In the genomic region with DNA sequence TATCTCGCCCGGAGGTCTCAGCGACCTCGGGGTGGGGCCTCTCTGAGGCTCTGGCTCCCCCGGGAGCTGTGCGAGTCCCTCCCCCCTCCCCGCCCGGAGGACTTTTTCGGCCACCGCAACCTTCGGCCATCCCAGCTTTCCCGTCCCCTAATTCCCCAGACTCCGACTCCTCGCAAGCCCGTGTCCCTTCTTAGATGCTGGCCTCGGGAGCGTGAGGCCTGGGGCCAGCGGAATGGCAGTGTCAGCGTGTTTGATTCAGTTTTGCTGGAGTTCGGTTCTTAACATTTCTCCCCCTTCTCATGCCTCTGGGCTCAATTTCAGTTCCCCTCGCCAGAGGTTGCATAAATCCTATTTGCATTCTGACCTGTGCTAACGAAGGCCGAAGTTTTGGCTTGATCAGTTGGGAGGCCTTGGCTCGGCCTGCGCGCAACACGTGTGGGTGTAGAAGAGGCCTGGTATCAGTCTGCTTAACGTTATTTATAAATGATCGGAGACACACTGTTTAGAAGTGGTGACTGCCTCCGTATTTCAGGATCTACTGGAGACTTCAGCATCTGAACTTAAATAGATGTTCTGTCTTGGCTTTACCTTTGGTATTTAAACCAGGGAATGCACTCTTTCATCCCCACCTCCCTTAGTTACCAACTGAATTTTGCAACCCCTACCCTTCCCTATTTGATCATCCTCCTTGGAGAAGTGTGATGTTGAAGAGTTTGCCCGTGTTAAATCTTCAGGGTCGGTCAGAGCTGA, we compare ENCODE assay signal across 1 cellular context.
A peak's percentile ranks its signal among the peaks of the same experiment; 100 is the strongest.
TF ChIP-seq lines count a peak whose summit lies in the region.

No MANE protein-coding gene starts in this region.

TF ChIP-seq in K562, 482 proteins besides CTCF, POLR2A, EP300 and RAD21 (continues in another document):
- TF ChIP-seq TEAD4 (IDR thresholded peaks at IDR 0.05; ENCODE audit: low read length) (peak; percentile 25; the same call in 1 of the 2 replicates), TEAD4 (CRISPR knock-in tag; IDR thresholded peaks at IDR 0.05; ENCODE audit: borderline replicate concordance) (no peak), ARID2 (IDR thresholded peaks at IDR 0.05) (no peak; the same call in 1 of the 2 replicates), RBM22 (IDR thresholded peaks at IDR 0.05; ENCODE audit: low read depth, low read length, poor library complexity, severe bottlenecking) (peak; percentile 21), KDM2B (CRISPR knock-in tag; IDR thresholded peaks at IDR 0.05) (no peak), SIN3A (IDR thresholded peaks at IDR 0.05; ENCODE audit: borderline replicate concordance in 2 of 2, control insufficient read depth in 1 of 2, low read depth in 2 of 2, low read length in 2 of 2) (peak; percentile 28 to 68; a peak in 1 of 4 replicates), SP1 (CRISPR knock-in tag; IDR thresholded peaks at IDR 0.05) (peak; percentile 53), SAP30 (IDR thresholded peaks at IDR 0.05; ENCODE audit: borderline replicate concordance, insufficient read depth, low read depth, low read length, poor library complexity, severe bottlenecking) (peak; percentile 26), NFIC (IDR thresholded peaks at IDR 0.05) (0 out of 2 replicates have a peak, but pooled peaks have one; percentile 1), RBBP5 (IDR thresholded peaks at IDR 0.05; ENCODE audit: borderline replicate concordance, insufficient read depth, low read length, poor library complexity, severe bottlenecking) (peak; percentile 71), SRSF9 (IDR thresholded peaks at IDR 0.05; ENCODE audit: borderline replicate concordance, low read depth, low read length) (no peak), HNRNPL (IDR thresholded peaks at IDR 0.05; ENCODE audit: low read depth, low read length) (no peak), NR2C2 (CRISPR knock-in tag; IDR thresholded peaks at IDR 0.05) (peak; percentile 36), NR2C2 (tag; IDR thresholded peaks at IDR 0.05) (no peak), PHB (CRISPR knock-in tag; IDR thresholded peaks at IDR 0.05) (no peak), ZFP1 (CRISPR knock-in tag; IDR thresholded peaks at IDR 0.05) (no peak), KAT8 (IDR thresholded peaks at IDR 0.05; ENCODE audit: low read depth) (no peak), HNRNPLL (IDR thresholded peaks at IDR 0.05; ENCODE audit: low read depth, low read length, poor library complexity, severe bottlenecking) (peak; percentile 12), CHD1 (IDR thresholded peaks at IDR 0.05; ENCODE audit: low read length) (peak; percentile 56), ZNF316 (IDR thresholded peaks at IDR 0.05) (peak; percentile 44; the same call in 1 of the 2 replicates), HDAC1 (IDR thresholded peaks at IDR 0.05) (peak in 1 of 2 experiments; percentile 15; a peak in 1 of 4 replicates), TGIF2 (CRISPR knock-in tag; IDR thresholded peaks at IDR 0.05) (0 out of 2 replicates have a peak, but pooled peaks have one; percentile 10), RBM25 (IDR thresholded peaks at IDR 0.05; ENCODE audit: low read depth, low read length, severe bottlenecking) (no peak)
- TF ChIP-seq, protein P1, sequence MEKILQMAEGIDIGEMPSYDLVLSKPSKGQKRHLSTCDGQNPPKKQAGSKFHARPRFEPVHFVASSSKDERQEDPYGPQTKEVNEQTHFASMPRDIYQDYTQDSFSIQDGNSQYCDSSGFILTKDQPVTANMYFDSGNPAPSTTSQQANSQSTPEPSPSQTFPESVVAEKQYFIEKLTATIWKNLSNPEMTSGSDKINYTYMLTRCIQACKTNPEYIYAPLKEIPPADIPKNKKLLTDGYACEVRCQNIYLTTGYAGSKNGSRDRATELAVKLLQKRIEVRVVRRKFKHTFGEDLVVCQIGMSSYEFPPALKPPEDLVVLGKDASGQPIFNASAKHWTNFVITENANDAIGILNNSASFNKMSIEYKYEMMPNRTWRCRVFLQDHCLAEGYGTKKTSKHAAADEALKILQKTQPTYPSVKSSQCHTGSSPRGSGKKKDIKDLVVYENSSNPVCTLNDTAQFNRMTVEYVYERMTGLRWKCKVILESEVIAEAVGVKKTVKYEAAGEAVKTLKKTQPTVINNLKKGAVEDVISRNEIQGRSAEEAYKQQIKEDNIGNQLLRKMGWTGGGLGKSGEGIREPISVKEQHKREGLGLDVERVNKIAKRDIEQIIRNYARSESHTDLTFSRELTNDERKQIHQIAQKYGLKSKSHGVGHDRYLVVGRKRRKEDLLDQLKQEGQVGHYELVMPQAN (IDR thresholded peaks at IDR 0.05; ENCODE audit: borderline replicate concordance), result peak; percentile 35
- TF ChIP-seq, protein P2, sequence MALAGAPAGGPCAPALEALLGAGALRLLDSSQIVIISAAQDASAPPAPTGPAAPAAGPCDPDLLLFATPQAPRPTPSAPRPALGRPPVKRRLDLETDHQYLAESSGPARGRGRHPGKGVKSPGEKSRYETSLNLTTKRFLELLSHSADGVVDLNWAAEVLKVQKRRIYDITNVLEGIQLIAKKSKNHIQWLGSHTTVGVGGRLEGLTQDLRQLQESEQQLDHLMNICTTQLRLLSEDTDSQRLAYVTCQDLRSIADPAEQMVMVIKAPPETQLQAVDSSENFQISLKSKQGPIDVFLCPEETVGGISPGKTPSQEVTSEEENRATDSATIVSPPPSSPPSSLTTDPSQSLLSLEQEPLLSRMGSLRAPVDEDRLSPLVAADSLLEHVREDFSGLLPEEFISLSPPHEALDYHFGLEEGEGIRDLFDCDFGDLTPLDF (CRISPR knock-in tag; IDR thresholded peaks at IDR 0.05), result peak; percentile 39; the same call in 1 of the 2 replicates
- TF ChIP-seq, protein P3, sequence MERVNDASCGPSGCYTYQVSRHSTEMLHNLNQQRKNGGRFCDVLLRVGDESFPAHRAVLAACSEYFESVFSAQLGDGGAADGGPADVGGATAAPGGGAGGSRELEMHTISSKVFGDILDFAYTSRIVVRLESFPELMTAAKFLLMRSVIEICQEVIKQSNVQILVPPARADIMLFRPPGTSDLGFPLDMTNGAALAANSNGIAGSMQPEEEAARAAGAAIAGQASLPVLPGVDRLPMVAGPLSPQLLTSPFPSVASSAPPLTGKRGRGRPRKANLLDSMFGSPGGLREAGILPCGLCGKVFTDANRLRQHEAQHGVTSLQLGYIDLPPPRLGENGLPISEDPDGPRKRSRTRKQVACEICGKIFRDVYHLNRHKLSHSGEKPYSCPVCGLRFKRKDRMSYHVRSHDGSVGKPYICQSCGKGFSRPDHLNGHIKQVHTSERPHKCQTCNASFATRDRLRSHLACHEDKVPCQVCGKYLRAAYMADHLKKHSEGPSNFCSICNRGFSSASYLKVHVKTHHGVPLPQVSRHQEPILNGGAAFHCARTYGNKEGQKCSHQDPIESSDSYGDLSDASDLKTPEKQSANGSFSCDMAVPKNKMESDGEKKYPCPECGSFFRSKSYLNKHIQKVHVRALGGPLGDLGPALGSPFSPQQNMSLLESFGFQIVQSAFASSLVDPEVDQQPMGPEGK (CRISPR knock-in tag; IDR thresholded peaks at IDR 0.05; ENCODE audit: borderline replicate concordance), result no peak
- TF ChIP-seq, protein P4, sequence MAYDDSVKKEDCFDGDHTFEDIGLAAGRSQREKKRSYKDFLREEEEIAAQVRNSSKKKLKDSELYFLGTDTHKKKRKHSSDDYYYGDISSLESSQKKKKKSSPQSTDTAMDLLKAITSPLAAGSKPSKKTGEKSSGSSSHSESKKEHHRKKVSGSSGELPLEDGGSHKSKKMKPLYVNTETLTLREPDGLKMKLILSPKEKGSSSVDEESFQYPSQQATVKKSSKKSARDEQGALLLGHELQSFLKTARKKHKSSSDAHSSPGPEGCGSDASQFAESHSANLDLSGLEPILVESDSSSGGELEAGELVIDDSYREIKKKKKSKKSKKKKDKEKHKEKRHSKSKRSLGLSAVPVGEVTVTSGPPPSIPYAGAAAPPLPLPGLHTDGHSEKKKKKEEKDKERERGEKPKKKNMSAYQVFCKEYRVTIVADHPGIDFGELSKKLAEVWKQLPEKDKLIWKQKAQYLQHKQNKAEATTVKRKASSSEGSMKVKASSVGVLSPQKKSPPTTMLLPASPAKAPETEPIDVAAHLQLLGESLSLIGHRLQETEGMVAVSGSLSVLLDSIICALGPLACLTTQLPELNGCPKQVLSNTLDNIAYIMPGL (CRISPR knock-in tag; IDR thresholded peaks at IDR 0.05), result 0 out of 2 replicates have a peak, but pooled peaks have one; percentile 27
- TF ChIP-seq, protein P5, sequence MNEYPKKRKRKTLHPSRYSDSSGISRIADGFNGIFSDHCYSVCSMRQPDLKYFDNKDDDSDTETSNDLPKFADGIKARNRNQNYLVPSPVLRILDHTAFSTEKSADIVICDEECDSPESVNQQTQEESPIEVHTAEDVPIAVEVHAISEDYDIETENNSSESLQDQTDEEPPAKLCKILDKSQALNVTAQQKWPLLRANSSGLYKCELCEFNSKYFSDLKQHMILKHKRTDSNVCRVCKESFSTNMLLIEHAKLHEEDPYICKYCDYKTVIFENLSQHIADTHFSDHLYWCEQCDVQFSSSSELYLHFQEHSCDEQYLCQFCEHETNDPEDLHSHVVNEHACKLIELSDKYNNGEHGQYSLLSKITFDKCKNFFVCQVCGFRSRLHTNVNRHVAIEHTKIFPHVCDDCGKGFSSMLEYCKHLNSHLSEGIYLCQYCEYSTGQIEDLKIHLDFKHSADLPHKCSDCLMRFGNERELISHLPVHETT (CRISPR knock-in tag; conservative IDR thresholded peaks at IDR 0.05 in 1 of 2, IDR thresholded peaks at IDR 0.05 in 1 of 2), result 0 out of 4 replicates have a peak, but pooled peaks of 1 of the 2 experiments have one; percentile 15
- TF ChIP-seq, protein P6, sequence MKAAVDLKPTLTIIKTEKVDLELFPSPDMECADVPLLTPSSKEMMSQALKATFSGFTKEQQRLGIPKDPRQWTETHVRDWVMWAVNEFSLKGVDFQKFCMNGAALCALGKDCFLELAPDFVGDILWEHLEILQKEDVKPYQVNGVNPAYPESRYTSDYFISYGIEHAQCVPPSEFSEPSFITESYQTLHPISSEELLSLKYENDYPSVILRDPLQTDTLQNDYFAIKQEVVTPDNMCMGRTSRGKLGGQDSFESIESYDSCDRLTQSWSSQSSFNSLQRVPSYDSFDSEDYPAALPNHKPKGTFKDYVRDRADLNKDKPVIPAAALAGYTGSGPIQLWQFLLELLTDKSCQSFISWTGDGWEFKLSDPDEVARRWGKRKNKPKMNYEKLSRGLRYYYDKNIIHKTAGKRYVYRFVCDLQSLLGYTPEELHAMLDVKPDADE (conservative IDR thresholded peaks at IDR 0.05; ENCODE audit: control insufficient read depth, low read depth, low read length), result 0 out of 2 replicates have a peak, but pooled peaks have one; percentile 36
- TF ChIP-seq, protein P7, sequence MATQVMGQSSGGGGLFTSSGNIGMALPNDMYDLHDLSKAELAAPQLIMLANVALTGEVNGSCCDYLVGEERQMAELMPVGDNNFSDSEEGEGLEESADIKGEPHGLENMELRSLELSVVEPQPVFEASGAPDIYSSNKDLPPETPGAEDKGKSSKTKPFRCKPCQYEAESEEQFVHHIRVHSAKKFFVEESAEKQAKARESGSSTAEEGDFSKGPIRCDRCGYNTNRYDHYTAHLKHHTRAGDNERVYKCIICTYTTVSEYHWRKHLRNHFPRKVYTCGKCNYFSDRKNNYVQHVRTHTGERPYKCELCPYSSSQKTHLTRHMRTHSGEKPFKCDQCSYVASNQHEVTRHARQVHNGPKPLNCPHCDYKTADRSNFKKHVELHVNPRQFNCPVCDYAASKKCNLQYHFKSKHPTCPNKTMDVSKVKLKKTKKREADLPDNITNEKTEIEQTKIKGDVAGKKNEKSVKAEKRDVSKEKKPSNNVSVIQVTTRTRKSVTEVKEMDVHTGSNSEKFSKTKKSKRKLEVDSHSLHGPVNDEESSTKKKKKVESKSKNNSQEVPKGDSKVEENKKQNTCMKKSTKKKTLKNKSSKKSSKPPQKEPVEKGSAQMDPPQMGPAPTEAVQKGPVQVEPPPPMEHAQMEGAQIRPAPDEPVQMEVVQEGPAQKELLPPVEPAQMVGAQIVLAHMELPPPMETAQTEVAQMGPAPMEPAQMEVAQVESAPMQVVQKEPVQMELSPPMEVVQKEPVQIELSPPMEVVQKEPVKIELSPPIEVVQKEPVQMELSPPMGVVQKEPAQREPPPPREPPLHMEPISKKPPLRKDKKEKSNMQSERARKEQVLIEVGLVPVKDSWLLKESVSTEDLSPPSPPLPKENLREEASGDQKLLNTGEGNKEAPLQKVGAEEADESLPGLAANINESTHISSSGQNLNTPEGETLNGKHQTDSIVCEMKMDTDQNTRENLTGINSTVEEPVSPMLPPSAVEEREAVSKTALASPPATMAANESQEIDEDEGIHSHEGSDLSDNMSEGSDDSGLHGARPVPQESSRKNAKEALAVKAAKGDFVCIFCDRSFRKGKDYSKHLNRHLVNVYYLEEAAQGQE (CRISPR knock-in tag; IDR thresholded peaks at IDR 0.05; ENCODE audit: low read depth), result 0 out of 2 replicates have a peak, but pooled peaks have one; percentile 33
- TF ChIP-seq, protein P8, sequence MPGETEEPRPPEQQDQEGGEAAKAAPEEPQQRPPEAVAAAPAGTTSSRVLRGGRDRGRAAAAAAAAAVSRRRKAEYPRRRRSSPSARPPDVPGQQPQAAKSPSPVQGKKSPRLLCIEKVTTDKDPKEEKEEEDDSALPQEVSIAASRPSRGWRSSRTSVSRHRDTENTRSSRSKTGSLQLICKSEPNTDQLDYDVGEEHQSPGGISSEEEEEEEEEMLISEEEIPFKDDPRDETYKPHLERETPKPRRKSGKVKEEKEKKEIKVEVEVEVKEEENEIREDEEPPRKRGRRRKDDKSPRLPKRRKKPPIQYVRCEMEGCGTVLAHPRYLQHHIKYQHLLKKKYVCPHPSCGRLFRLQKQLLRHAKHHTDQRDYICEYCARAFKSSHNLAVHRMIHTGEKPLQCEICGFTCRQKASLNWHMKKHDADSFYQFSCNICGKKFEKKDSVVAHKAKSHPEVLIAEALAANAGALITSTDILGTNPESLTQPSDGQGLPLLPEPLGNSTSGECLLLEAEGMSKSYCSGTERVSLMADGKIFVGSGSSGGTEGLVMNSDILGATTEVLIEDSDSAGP (CRISPR knock-in tag; IDR thresholded peaks at IDR 0.05), result peak; percentile 53; the same call in 1 of the 2 replicates
- TF ChIP-seq, protein P9, sequence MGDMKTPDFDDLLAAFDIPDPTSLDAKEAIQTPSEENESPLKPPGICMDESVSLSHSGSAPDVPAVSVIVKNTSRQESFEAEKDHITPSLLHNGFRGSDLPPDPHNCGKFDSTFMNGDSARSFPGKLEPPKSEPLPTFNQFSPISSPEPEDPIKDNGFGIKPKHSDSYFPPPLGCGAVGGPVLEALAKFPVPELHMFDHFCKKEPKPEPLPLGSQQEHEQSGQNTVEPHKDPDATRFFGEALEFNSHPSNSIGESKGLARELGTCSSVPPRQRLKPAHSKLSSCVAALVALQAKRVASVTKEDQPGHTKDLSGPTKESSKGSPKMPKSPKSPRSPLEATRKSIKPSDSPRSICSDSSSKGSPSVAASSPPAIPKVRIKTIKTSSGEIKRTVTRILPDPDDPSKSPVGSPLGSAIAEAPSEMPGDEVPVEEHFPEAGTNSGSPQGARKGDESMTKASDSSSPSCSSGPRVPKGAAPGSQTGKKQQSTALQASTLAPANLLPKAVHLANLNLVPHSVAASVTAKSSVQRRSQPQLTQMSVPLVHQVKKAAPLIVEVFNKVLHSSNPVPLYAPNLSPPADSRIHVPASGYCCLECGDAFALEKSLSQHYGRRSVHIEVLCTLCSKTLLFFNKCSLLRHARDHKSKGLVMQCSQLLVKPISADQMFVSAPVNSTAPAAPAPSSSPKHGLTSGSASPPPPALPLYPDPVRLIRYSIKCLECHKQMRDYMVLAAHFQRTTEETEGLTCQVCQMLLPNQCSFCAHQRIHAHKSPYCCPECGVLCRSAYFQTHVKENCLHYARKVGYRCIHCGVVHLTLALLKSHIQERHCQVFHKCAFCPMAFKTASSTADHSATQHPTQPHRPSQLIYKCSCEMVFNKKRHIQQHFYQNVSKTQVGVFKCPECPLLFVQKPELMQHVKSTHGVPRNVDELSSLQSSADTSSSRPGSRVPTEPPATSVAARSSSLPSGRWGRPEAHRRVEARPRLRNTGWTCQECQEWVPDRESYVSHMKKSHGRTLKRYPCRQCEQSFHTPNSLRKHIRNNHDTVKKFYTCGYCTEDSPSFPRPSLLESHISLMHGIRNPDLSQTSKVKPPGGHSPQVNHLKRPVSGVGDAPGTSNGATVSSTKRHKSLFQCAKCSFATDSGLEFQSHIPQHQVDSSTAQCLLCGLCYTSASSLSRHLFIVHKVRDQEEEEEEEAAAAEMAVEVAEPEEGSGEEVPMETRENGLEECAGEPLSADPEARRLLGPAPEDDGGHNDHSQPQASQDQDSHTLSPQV (IDR thresholded peaks at IDR 0.05), result 0 out of 2 replicates have a peak, but pooled peaks have one; percentile 37
